Comparison of ENCODE assay signal across 43 cellular contexts in genomic region chr3:10763248-10763620, GRCh38. TPM values are rescaled to one million over a fixed set of nuclear protein-coding genes. Genes with fewer than 3 reads are reported as not detected.
"Had no signal": no experiment of that assay in that cellular context is flagged by ENCODE, and none has a peak within 500 bp of the region (broad histone marks: within the 10 kb centered on the region; RNA-seq: fewer than 3 reads in every experiment).

No MANE protein-coding gene starts in this region.

- ATAC-seq: activated CD4-positive, CD25-positive, alpha-beta regulatory T cell treated with anti-CD3 and anti-CD28 coated beads, Interleukin-2, amount 50 U/mL, for 24 hours; activated CD8-positive, alpha-beta T cell treated with anti-CD3 and anti-CD28 coated beads for 36 hours; activated naive CD8-positive, alpha-beta T cell treated with anti-CD3 and anti-CD28 coated beads, Interleukin-2, amount 50 U/mL, for 24 hours; body of pancreas; effector memory CD8-positive, alpha-beta T cell; gastroesophageal sphincter; T-cell had no signal

- H3K9me3 Mint-ChIP-seq: activated B cell treated with CpG ODN at 0.5 μM for 24 hours; activated CD8-positive, alpha-beta T cell treated with anti-CD3 and anti-CD28 coated beads for 36 hours; activated naive CD4-positive, alpha-beta T cell treated with anti-CD3 and anti-CD28 coated beads for 36 hours; activated naive CD4-positive, alpha-beta T cell treated with anti-CD3 and anti-CD28 coated beads, Interleukin-2, amount 50 U/mL, for 24 hours; activated naive CD8-positive, alpha-beta T cell treated with anti-CD3 and anti-CD28 coated beads for 36 hours; activated naive CD8-positive, alpha-beta T cell treated with anti-CD3 and anti-CD28 coated beads, Interleukin-2, amount 50 U/mL, for 24 hours; activated T-helper 1 cell treated with anti-CD3 and anti-CD28 coated beads, Interleukin-12 subunit alpha, Interleukin-12 subunit beta, Interleukin-2, Interleukin-4 antibody, amounts not matched to agents 30 ng/mL and 10 ng/mL and 1 ng/mL, durations not matched to agents 14 hours and 24 hours and 36 hours; activated T-helper 2 cell treated with anti-CD3 and anti-CD28 coated beads, Interferon-gamma antibody, Interleukin-2, Interleukin-4, amounts not matched to agents 10 μg/mL and 5 μg/mL and 100 μg/mL, durations not matched to agents 14 hours and 24 hours and 36 hours; dendritic cell treated with granulocyte-macrophage colony-stimulating factor and Interleukin-4, amounts not matched to agents 40 ng/mL and 50 ng/mL, for 4 days; effector memory CD8-positive, alpha-beta T cell; T-cell; T-helper 1 cell treated with Interleukin-12 subunit alpha and Interleukin-12 subunit beta and Interleukin-4 antibody, amounts not matched to agents 30 μg/mL and 1 μg/mL, for 36 hours; T-helper 2 cell treated with Interferon-gamma antibody and Interleukin-4, amounts not matched to agents 5 μg/mL and 100 μg/mL, for 36 hours had no signal

- DNase-seq: activated B cell treated with CpG ODN at 0.5 μM for 24 hours; activated CD4-positive, alpha-beta T cell treated with anti-CD3 and anti-CD28 coated beads for 48 hours; activated CD4-positive, alpha-beta T cell treated with anti-CD3 and anti-CD28 coated beads, Interleukin-2, amount 50 U/mL, for 1 hour; activated CD4-positive, alpha-beta T cell treated with anti-CD3 and anti-CD28 coated beads, Interleukin-2, amount 50 U/mL, for 48 hours; activated CD8-positive, alpha-beta T cell treated with anti-CD3 and anti-CD28 coated beads for 36 hours; activated effector memory CD4-positive, alpha-beta T cell treated with anti-CD3 and anti-CD28 coated beads, Interleukin-2, amount 50 U/mL, for 16 hours; activated naive CD4-positive, alpha-beta T cell treated with anti-CD3 and anti-CD28 coated beads for 36 hours; activated naive CD8-positive, alpha-beta T cell treated with anti-CD3 and anti-CD28 coated beads for 36 hours; activated naive CD8-positive, alpha-beta T cell treated with anti-CD3 and anti-CD28 coated beads, Interleukin-2, amount 50 U/mL, for 24 hours; activated T-cell treated with anti-CD3 and anti-CD28 coated beads, Interleukin-2, amount 50 U/mL, for 1 hour; activated T-cell treated with anti-CD3 and anti-CD28 coated beads, Interleukin-2, amount 50 U/mL, for 48 hours; aorta; body of pancreas; central memory CD4-positive, alpha-beta T cell; cerebellar nuclear complex; dorsolateral prefrontal cortex; effector CD4-positive, alpha-beta T cell; effector memory CD8-positive, alpha-beta T cell; esophagus squamous epithelium; foreskin melanocyte; heart right ventricle; SW 1271; T-cell; T1000; WERI-Rb-1 had no signal

- H3K27me3 ChIP-seq: adrenal gland, body of pancreas, cardiac muscle cell, dorsolateral prefrontal cortex had no signal

- H3K36me3 Mint-ChIP-seq: activated naive CD4-positive, alpha-beta T cell treated with anti-CD3 and anti-CD28 coated beads, Interleukin-2, amount 50 U/mL, for 24 hours; activated naive CD8-positive, alpha-beta T cell treated with anti-CD3 and anti-CD28 coated beads for 36 hours; T-cell had no signal

- H3K4me1 Mint-ChIP-seq: activated B cell treated with CpG ODN at 0.5 μM for 24 hours; activated naive CD4-positive, alpha-beta T cell treated with anti-CD3 and anti-CD28 coated beads, Interleukin-2, amount 50 U/mL, for 24 hours; activated naive CD8-positive, alpha-beta T cell treated with anti-CD3 and anti-CD28 coated beads for 36 hours; activated naive CD8-positive, alpha-beta T cell treated with anti-CD3 and anti-CD28 coated beads, Interleukin-2, amount 50 U/mL, for 24 hours; T-cell had no signal

- H3K27ac Mint-ChIP-seq: activated B cell treated with CpG ODN at 0.5 μM for 24 hours; activated CD8-positive, alpha-beta T cell treated with anti-CD3 and anti-CD28 coated beads for 36 hours; activated naive CD4-positive, alpha-beta T cell treated with anti-CD3 and anti-CD28 coated beads for 36 hours; activated naive CD4-positive, alpha-beta T cell treated with anti-CD3 and anti-CD28 coated beads, Interleukin-2, amount 50 U/mL, for 24 hours; activated naive CD8-positive, alpha-beta T cell treated with anti-CD3 and anti-CD28 coated beads for 36 hours; activated naive CD8-positive, alpha-beta T cell treated with anti-CD3 and anti-CD28 coated beads, Interleukin-2, amount 50 U/mL, for 24 hours; activated T-helper 1 cell treated with anti-CD3 and anti-CD28 coated beads, Interleukin-12 subunit alpha, Interleukin-12 subunit beta, Interleukin-2, Interleukin-4 antibody, amounts not matched to agents 30 ng/mL and 10 ng/mL and 1 ng/mL, durations not matched to agents 14 hours and 24 hours and 36 hours; activated T-helper 2 cell treated with anti-CD3 and anti-CD28 coated beads, Interferon-gamma antibody, Interleukin-2, Interleukin-4, amounts not matched to agents 10 μg/mL and 5 μg/mL and 100 μg/mL, durations not matched to agents 14 hours and 24 hours and 36 hours; dendritic cell treated with granulocyte-macrophage colony-stimulating factor and Interleukin-4, amounts not matched to agents 40 ng/mL and 50 ng/mL, for 4 days; effector memory CD8-positive, alpha-beta T cell; T-cell; T-helper 1 cell treated with Interleukin-12 subunit alpha and Interleukin-12 subunit beta and Interleukin-4 antibody, amounts not matched to agents 30 μg/mL and 1 μg/mL, for 36 hours; T-helper 2 cell treated with Interferon-gamma antibody and Interleukin-4, amounts not matched to agents 5 μg/mL and 100 μg/mL, for 36 hours had no signal

- H3K27ac ChIP-seq: adrenal gland, body of pancreas, breast epithelium, cardiac muscle cell, coronary artery, epithelial cell of prostate, esophagus squamous epithelium, gastroesophageal sphincter, heart right ventricle, WERI-Rb-1 had no signal

- H3K9me3 ChIP-seq: adrenal gland, body of pancreas, breast epithelium, esophagus squamous epithelium, gastroesophageal sphincter, heart right ventricle had no signal

- H3K36me3 ChIP-seq: adrenal gland, breast epithelium, cardiac muscle cell, esophagus squamous epithelium, gastroesophageal sphincter, heart right ventricle, WERI-Rb-1 had no signal

- H3K4me3 Mint-ChIP-seq: activated B cell treated with CpG ODN at 0.5 μM for 24 hours; activated CD8-positive, alpha-beta T cell treated with anti-CD3 and anti-CD28 coated beads for 36 hours; activated naive CD4-positive, alpha-beta T cell treated with anti-CD3 and anti-CD28 coated beads for 36 hours; activated naive CD4-positive, alpha-beta T cell treated with anti-CD3 and anti-CD28 coated beads, Interleukin-2, amount 50 U/mL, for 24 hours; activated naive CD8-positive, alpha-beta T cell treated with anti-CD3 and anti-CD28 coated beads for 36 hours; activated naive CD8-positive, alpha-beta T cell treated with anti-CD3 and anti-CD28 coated beads, Interleukin-2, amount 50 U/mL, for 24 hours; activated T-helper 1 cell treated with anti-CD3 and anti-CD28 coated beads, Interleukin-12 subunit alpha, Interleukin-12 subunit beta, Interleukin-2, Interleukin-4 antibody, amounts not matched to agents 30 ng/mL and 10 ng/mL and 1 ng/mL, durations not matched to agents 14 hours and 24 hours and 36 hours; dendritic cell treated with granulocyte-macrophage colony-stimulating factor and Interleukin-4, amounts not matched to agents 40 ng/mL and 50 ng/mL, for 4 days; effector memory CD8-positive, alpha-beta T cell; T-cell; T-helper 1 cell treated with Interleukin-12 subunit alpha and Interleukin-12 subunit beta and Interleukin-4 antibody, amounts not matched to agents 30 μg/mL and 1 μg/mL, for 36 hours; T-helper 2 cell treated with Interferon-gamma antibody and Interleukin-4, amounts not matched to agents 5 μg/mL and 100 μg/mL, for 36 hours had no signal

- H3K4me3 ChIP-seq: adrenal gland, body of pancreas, breast epithelium, cardiac muscle cell, coronary artery, esophagus squamous epithelium, gastroesophageal sphincter, heart right ventricle had no signal

- H3K4me1 ChIP-seq: adrenal gland, body of pancreas, breast epithelium, esophagus squamous epithelium, gastroesophageal sphincter, heart right ventricle had no signal

RNA-seq across cellular contexts. Expression of gene SLC6A11, which starts 52.8 kb away (rescaled TPM):
- total RNA-seq: activated B cell treated with CpG ODN at 0.5 μM for 24 hours; activated CD8-positive, alpha-beta memory T cell treated with anti-CD3 and anti-CD28 coated beads for 36 hours; activated CD8-positive, alpha-beta T cell treated with anti-CD3 and anti-CD28 coated beads for 36 hours; activated naive CD4-positive, alpha-beta T cell treated with anti-CD3 and anti-CD28 coated beads for 36 hours; activated naive CD8-positive, alpha-beta T cell treated with anti-CD3 and anti-CD28 coated beads for 36 hours; activated T-helper 1 cell treated with anti-CD3 and anti-CD28 coated beads, Interleukin-12 subunit alpha, Interleukin-12 subunit beta, Interleukin-2, Interleukin-4 antibody, amounts not matched to agents 30 ng/mL and 10 ng/mL and 1 ng/mL, durations not matched to agents 14 hours and 24 hours and 36 hours; activated T-helper 2 cell treated with anti-CD3 and anti-CD28 coated beads, Interferon-gamma antibody, Interleukin-2, Interleukin-4, amounts not matched to agents 10 μg/mL and 5 μg/mL and 100 μg/mL, durations not matched to agents 14 hours and 24 hours and 36 hours; aorta; endothelial cell of umbilical vein; fibroblast of lung; fibroblast of villous mesenchyme; glomerular endothelial cell; T-cell had no signal
- polyA plus RNA-seq: aorta, cardiac muscle cell, endothelial cell of umbilical vein, heart right ventricle had no signal
